ENCODE assay signal across 20 cellular contexts in the genomic region with DNA sequence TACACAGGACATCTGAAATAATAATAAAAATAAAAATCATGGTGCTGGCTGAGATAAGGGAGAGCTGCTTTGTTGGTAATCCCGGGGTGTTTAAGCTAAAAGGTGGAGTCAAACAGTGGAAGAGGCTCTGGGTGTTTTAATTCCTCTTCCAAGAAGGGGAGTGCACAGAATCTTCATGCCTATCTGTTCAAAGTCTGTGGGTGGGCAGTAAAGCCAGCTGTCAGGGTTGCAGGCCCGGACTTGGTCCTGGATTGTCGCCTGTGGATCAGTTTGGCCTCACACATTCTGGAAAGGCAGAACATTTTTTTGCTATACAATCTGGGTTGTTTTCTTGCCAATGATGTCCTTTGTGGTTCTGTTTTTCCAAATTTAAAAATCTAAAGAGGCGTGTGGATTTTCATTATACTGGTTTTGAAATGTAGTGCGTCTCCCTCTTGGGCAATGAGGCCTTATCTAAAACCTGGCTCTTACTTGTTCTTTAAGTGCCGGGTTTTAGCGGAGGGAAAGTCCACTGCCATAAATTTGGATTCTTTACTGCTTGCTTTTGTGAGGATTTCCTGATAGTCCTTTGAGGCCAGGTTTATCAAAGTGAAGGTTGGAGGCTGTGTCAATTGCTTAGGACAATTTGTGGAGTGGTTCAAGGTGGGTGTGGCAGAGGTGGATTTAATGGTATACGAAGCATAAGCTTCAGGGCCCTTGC. TPM values are rescaled to one million over a fixed set of nuclear protein-coding genes. Genes with fewer than 3 reads are reported as not detected.
DNase-seq lines count a peak whose midpoint lies in the region; TF ChIP-seq lines count a peak whose summit lies in the region.
"Had no signal": no experiment of that assay in that cellular context is flagged by ENCODE, and none has a peak within 500 bp of the region (broad histone marks: within the 10 kb centered on the region; RNA-seq: fewer than 3 reads in every experiment).

No MANE protein-coding gene starts in this region.

- H3K27me3 Mint-ChIP-seq in MCF 10A (ENCODE audit: insufficient read depth, unreplicated experiment), result no peaks in the 10 kb centered on the region
- H3K27me3 Mint-ChIP-seq in nephron progenitor cell (ENCODE audit: low read depth, poor library complexity), result peaks cover 6% of the 10 kb centered on the region
- H3K27me3 Mint-ChIP-seq: activated CD4-positive, alpha-beta memory T cell treated with anti-CD3 and anti-CD28 coated beads for 36 hours had no signal

- no peaks in the 10 kb centered on the region for H3K9me3 ChIP-seq in breast epithelium
- H3K9me3 ChIP-seq in uterus, result no peaks in the 10 kb centered on the region

- H3K36me3 ChIP-seq in breast epithelium, result no peaks in the 10 kb centered on the region
- H3K36me3 ChIP-seq in uterus, result no peaks in the 10 kb centered on the region

- TF ChIP-seq POLR2A in breast epithelium (IDR thresholded peaks at IDR 0.05) (no peak), uterus (IDR thresholded peaks at IDR 0.05) (no peak)

- H3K4me3 ChIP-seq in breast epithelium (no peak overlapping the region), fibroblast of villous mesenchyme (ENCODE audit: low read depth, low read length) (no peak overlapping the region), uterus (no peak overlapping the region)
- H3K4me3 ChIP-seq: GM23248 had no signal

- no peak for TF ChIP-seq CTCF in breast epithelium (IDR thresholded peaks at IDR 0.05)
- TF ChIP-seq CTCF in MCF 10A (IDR thresholded peaks at IDR 0.05; ENCODE audit: unreplicated experiment), result no peak
- TF ChIP-seq CTCF in fibroblast of villous mesenchyme (IDR thresholded peaks at IDR 0.05; ENCODE audit: insufficient read depth, low read depth, low read length), result no peak
- no peak for TF ChIP-seq CTCF in nephron progenitor cell (IDR thresholded peaks at IDR 0.05)
- no peak for TF ChIP-seq CTCF in uterus (IDR thresholded peaks at IDR 0.05)

- no peaks in the 10 kb centered on the region for H3K4me1 ChIP-seq in breast epithelium
- no peaks in the 10 kb centered on the region for H3K4me1 ChIP-seq in uterus

- CTCF ChIA-PET in MCF 10A (lab: Yijun Ruan, JAX), result no interaction called here

- POLR2A ChIA-PET in MCF 10A (lab: Yijun Ruan, JAX), result interaction anchor here (0.6 to 1.3 kb wide), 3 partner anchors 12 to 1261 kb away, joined by 3 to 5 read pairs (median 4); no protein-coding TSS in a partner anchor

- H3K27ac Mint-ChIP-seq in MCF 10A (ENCODE audit: low read depth, unreplicated experiment) (no peak overlapping the region), nephron progenitor cell (peak overlapping the region; percentile 31)
- H3K27ac Mint-ChIP-seq: activated CD4-positive, alpha-beta memory T cell treated with anti-CD3 and anti-CD28 coated beads for 36 hours; activated naive CD8-positive, alpha-beta T cell; activated T-cell treated with anti-CD3 and anti-CD28 coated beads, Interleukin-2, amount 50 U/mL, for 24 hours; stimulated activated naive B cell treated with anti-CD40 and anti-IgM and Interleukin-4, amounts not matched to agents 10 μg/mL and 1 μg/mL and 100 μg/mL, for 72 hours had no signal

- intact Hi-C loops in breast epithelium (cut with DNase I; ENCODE audit: low total_unique reads), result no loop called here
- intact Hi-C loops in MCF 10A (cut with micrococcal nuclease), result no loop called here
- intact Hi-C loops in uterus (cut with DNase I; ENCODE audit: low total_unique reads), result no loop called here

- H3K36me3 Mint-ChIP-seq in MCF 10A (ENCODE audit: insufficient read depth, unreplicated experiment) (no peaks in the 10 kb centered on the region), nephron progenitor cell (ENCODE audit: low read depth) (no peaks in the 10 kb centered on the region)
- H3K36me3 Mint-ChIP-seq: activated CD4-positive, alpha-beta memory T cell treated with anti-CD3 and anti-CD28 coated beads for 36 hours had no signal

- DNase-seq in breast epithelium (ENCODE audit: low spot score in 2 of 2) (no peak), MCF 10A (ENCODE audit: unreplicated experiment) (no peak), fibroblast of villous mesenchyme (ENCODE audit: low read depth) (peak; percentile 76), nephron progenitor cell (peak; percentile 5), uterus (no peak), COLO668 (lab: John Stamatoyannopoulos, UW; ENCODE audit: unreplicated experiment) (no peak), SIG-M5 (lab: John Stamatoyannopoulos, UW) (no peak), ureter (ENCODE audit: low spot score) (no peak)
- DNase-seq: activated CD4-positive, alpha-beta memory T cell treated with anti-CD3 and anti-CD28 coated beads for 36 hours; activated T-cell treated with anti-CD3 and anti-CD28 coated beads, Interleukin-2, amount 50 U/mL, for 24 hours; DND-41; foreskin melanocyte; GM23248; KG1; NCI-H1105 treated with DMSO at 0.1 percent for 48 hours; NCI-H774; stimulated activated naive B cell treated with anti-CD40 and anti-IgM and Interleukin-4, amounts not matched to agents 10 μg/mL and 1 μg/mL and 100 μg/mL, for 72 hours had no signal

- H3K9me3 Mint-ChIP-seq in MCF 10A (ENCODE audit: unreplicated experiment) (no peaks in the 10 kb centered on the region), nephron progenitor cell (no peaks in the 10 kb centered on the region)
- H3K9me3 Mint-ChIP-seq: activated CD4-positive, alpha-beta memory T cell treated with anti-CD3 and anti-CD28 coated beads for 36 hours; activated T-cell treated with anti-CD3 and anti-CD28 coated beads, Interleukin-2, amount 50 U/mL, for 24 hours; stimulated activated naive B cell treated with anti-CD40 and anti-IgM and Interleukin-4, amounts not matched to agents 10 μg/mL and 1 μg/mL and 100 μg/mL, for 72 hours had no signal

- H3K4me3 Mint-ChIP-seq in MCF 10A (ENCODE audit: unreplicated experiment), result no peak overlapping the region
- H3K4me3 Mint-ChIP-seq in nephron progenitor cell, result no peak overlapping the region
- H3K4me3 Mint-ChIP-seq: activated CD4-positive, alpha-beta memory T cell treated with anti-CD3 and anti-CD28 coated beads for 36 hours; activated naive CD8-positive, alpha-beta T cell; activated T-cell treated with anti-CD3 and anti-CD28 coated beads, Interleukin-2, amount 50 U/mL, for 24 hours; stimulated activated naive B cell treated with anti-CD40 and anti-IgM and Interleukin-4, amounts not matched to agents 10 μg/mL and 1 μg/mL and 100 μg/mL, for 72 hours had no signal

- H3K27me3 ChIP-seq in breast epithelium (no peaks in the 10 kb centered on the region), uterus (no peaks in the 10 kb centered on the region)

- H3K4me1 Mint-ChIP-seq in MCF 10A (ENCODE audit: insufficient read depth, unreplicated experiment) (no peaks in the 10 kb centered on the region), nephron progenitor cell (peaks cover 26% of the 10 kb centered on the region)

- BruUV-seq in MCF 10A (replicated peaks; lab: Mats Ljungman, UMichigan), result no TSS peak

- H3K27ac ChIP-seq in breast epithelium (peak overlapping the region; percentile 27 to 50), uterus (peak overlapping the region; percentile 34 to 40)
- H3K27ac ChIP-seq: C4-2B, GM23248 had no signal

RNA-seq across cellular contexts. Expression of a gene that starts 5.9 kb away (rescaled TPM):
- total RNA-seq in breast epithelium (1 to 10 TPM in 2 of 3 donors, under 1 TPM in 1; 0.66 to 1.4 (median 1.0) TPM), MCF 10A (2022) (0.68 and 1.2 TPM in 2 replicates), fibroblast of villous mesenchyme (under 0.01 and 0.32 TPM in 2 replicates), uterus (1 to 10 TPM in 2 of 4 donors, not detected in 2; 1.1 to 1.2 TPM), ureter (3.6 TPM)
- total RNA-seq: A172; activated CD4-positive, alpha-beta memory T cell treated with anti-CD3 and anti-CD28 coated beads for 36 hours; GM23248 had no signal

Comparison
In these comparisons a context has a peak if more than half of its experiments do, and no peak if none do; other contexts are left out.
1. DNase-seq: peak in fibroblast of villous mesenchyme (single experiment) and nephron progenitor cell (single experiment); none in breast epithelium (0 of 2), MCF 10A (single experiment), uterus (0 of 2), COLO668 (single experiment), SIG-M5 (single experiment) and ureter (single experiment).